ENCODE assay signal across 12 cellular contexts in genomic region chr10:44385423-44385725, GRCh38. TPM values are rescaled to one million over a fixed set of nuclear protein-coding genes. Genes with fewer than 3 reads are reported as not detected.
A peak's percentile ranks its signal among the peaks of the same experiment; 100 is the strongest.
DNase-seq lines count a peak whose midpoint lies in the region; ATAC-seq, FAIRE-seq and TF ChIP-seq lines count a peak whose summit lies in the region.
"Had no signal": no experiment of that assay in that cellular context is flagged by ENCODE, and none has a peak within 500 bp of the region (broad histone marks: within the 10 kb centered on the region; RNA-seq: fewer than 3 reads in every experiment).

No MANE protein-coding gene starts in this region.

- no peaks in the 10 kb centered on the region for H3K27me3 ChIP-seq in liver (ENCODE audit: control insufficient read depth in 4 of 4, insufficient read depth in 4 of 4, low read length in 3 of 4)
- H3K27me3 ChIP-seq in HepG2 (ENCODE audit: control insufficient read depth in 1 of 2, insufficient read depth in 2 of 2, low read length in 2 of 2): peaks cover 3 to 4% of the 10 kb centered on the region in 2 experiments; a peak in 4 of 5 replicates
- peaks cover 57% of the 10 kb centered on the region for H3K27me3 ChIP-seq in ectodermal cell (ENCODE audit: control insufficient read depth, insufficient read depth, low read length, poor library complexity, severe bottlenecking)
- no peaks in the 10 kb centered on the region for H3K27me3 ChIP-seq in uterus
- peaks cover 3% of the 10 kb centered on the region for H3K27me3 ChIP-seq in CD8-positive, alpha-beta memory T cell (ENCODE audit: insufficient read depth, low read length, poor library complexity, severe bottlenecking)

- no peaks in the 10 kb centered on the region for H3K79me2 ChIP-seq in HepG2 (ENCODE audit: insufficient read depth, low read length)

- in situ Hi-C loops in HepG2 (cut with HindIII; ENCODE audit: extremely low pct_ligation_motif_present, low pct_unique_long_range_greater_than_20kb): loop anchor here (5.0 to 10.0 kb wide), 2 partner anchors 501 to 713 kb away; no protein-coding TSS in a partner anchor

- no peak overlapping the region for H3K4me2 ChIP-seq in HepG2 (ENCODE audit: low read depth, low read length)

- H3K36me3 Mint-ChIP-seq in neural crest cell (ENCODE audit: low read depth): no peaks in the 10 kb centered on the region
- no peaks in the 10 kb centered on the region for H3K36me3 Mint-ChIP-seq in CD8-positive, alpha-beta memory T cell
- H3K36me3 Mint-ChIP-seq: activated naive CD4-positive, alpha-beta T cell treated with anti-CD3 and anti-CD28 coated beads, Interleukin-2, amount 50 U/mL, for 24 hours; CD8-positive, alpha-beta T cell had no signal

- H3K36me3 ChIP-seq in liver (ENCODE audit: control insufficient read depth in 4 of 4, insufficient read depth in 3 of 4, low read depth in 1 of 4, low read length in 3 of 4) (no peaks in the 10 kb centered on the region), HepG2 (replicated peaks in 1 of 2; ENCODE audit: control insufficient read depth in 1 of 2, insufficient read depth in 2 of 2, low read length in 2 of 2) (no peaks in the 10 kb centered on the region), ectodermal cell (ENCODE audit: control insufficient read depth, insufficient read depth, low read length) (no peaks in the 10 kb centered on the region), uterus (no peaks in the 10 kb centered on the region)
- no peaks in the 10 kb centered on the region for H3K36me3 ChIP-seq in CD8-positive, alpha-beta memory T cell (ENCODE audit: insufficient read depth, low read length)

- TF ChIP-seq RAD21 in liver (IDR thresholded peaks at IDR 0.05): no peak
- TF ChIP-seq RAD21 in HepG2 (CRISPR knock-in tag; IDR thresholded peaks at IDR 0.05): no peak

- no peak for FAIRE-seq in HepG2 (lab: Jason Lieb, UNC)

- no peak for ATAC-seq in HepG2
- ATAC-seq: CD8-positive, alpha-beta T cell had no signal

- no peak overlapping the region for H3K27ac Mint-ChIP-seq in neural crest cell (ENCODE audit: unreplicated experiment)
- no peak overlapping the region for H3K27ac Mint-ChIP-seq in CD8-positive, alpha-beta memory T cell
- H3K27ac Mint-ChIP-seq: activated naive CD4-positive, alpha-beta T cell treated with anti-CD3 and anti-CD28 coated beads, Interleukin-2, amount 50 U/mL, for 24 hours; CD8-positive, alpha-beta T cell had no signal

- peaks cover 66% of the 10 kb centered on the region for H3K27me3 Mint-ChIP-seq in neural crest cell (ENCODE audit: low read depth)
- H3K27me3 Mint-ChIP-seq in CD8-positive, alpha-beta memory T cell: peaks cover 30 to 35% of the 10 kb centered on the region in 2 donors

- 13% methylated on average over 28 of the region's 28 CpGs for WGBS in liver
- 95% methylated on average over 20 of the region's 28 CpGs for WGBS in HepG2 (ENCODE audit: low lambda C conversion rate)
- WGBS in ectodermal cell, 2 experiments: 3 to 4% methylated on average over 28 of the region's 28 CpGs

- H3K9ac ChIP-seq in liver (ENCODE audit: low read depth in 1 of 2, low read length in 2 of 2) (no peak overlapping the region), HepG2 (ENCODE audit: insufficient read depth, low read depth, low read length) (no peak overlapping the region)

- no peak for TF ChIP-seq CTCF in liver (IDR thresholded peaks at IDR 0.05; ENCODE audit: low read depth, low read length, missing input control)
- no peak for TF ChIP-seq CTCF in HepG2 (CRISPR knock-in tag; IDR thresholded peaks at IDR 0.05)
- no peak for TF ChIP-seq CTCF in neural crest cell (conservative IDR thresholded peaks at IDR 0.05)
- TF ChIP-seq CTCF in uterus (IDR thresholded peaks at IDR 0.05): no peak

- no peak overlapping the region for H2AFZ ChIP-seq in HepG2 (ENCODE audit: low read length)

- no peaks in the 10 kb centered on the region for H4K20me1 ChIP-seq in HepG2 (ENCODE audit: insufficient read depth, low read length)

- TF ChIP-seq POLR2A in HepG2 (IDR thresholded peaks at IDR 0.05; ENCODE audit: insufficient read depth in 1 of 2, low read depth in 2 of 2, low read length in 2 of 2) (no peak), uterus (IDR thresholded peaks at IDR 0.05) (no peak)

- peaks cover 14% of the 10 kb centered on the region for H3K4me1 Mint-ChIP-seq in neural crest cell
- H3K4me1 Mint-ChIP-seq in CD8-positive, alpha-beta memory T cell: peaks cover 2 to 6% (median 4%) of the 10 kb centered on the region in 3 donors

- no TSS peak for BruUV-seq in HepG2 (replicated peaks; lab: Mats Ljungman, UMichigan)

- POLR2A ChIA-PET in HepG2 (lab: Yijun Ruan, JAX): no interaction called here
- POLR2A ChIA-PET in CD8-positive, alpha-beta memory T cell (lab: Charles Lee): no interaction called here

- H3K9me3 Mint-ChIP-seq in neural crest cell: no peaks in the 10 kb centered on the region
- no peaks in the 10 kb centered on the region for H3K9me3 Mint-ChIP-seq in CD8-positive, alpha-beta memory T cell
- H3K9me3 Mint-ChIP-seq: activated naive CD4-positive, alpha-beta T cell treated with anti-CD3 and anti-CD28 coated beads, Interleukin-2, amount 50 U/mL, for 24 hours; CD8-positive, alpha-beta T cell had no signal

- H3K4me1 ChIP-seq in liver (ENCODE audit: control insufficient read depth in 4 of 4, insufficient read depth in 4 of 4, low read length in 3 of 4) (peaks cover 3 to 36% (median 22%) of the 10 kb centered on the region in 4 donors), HepG2 (ENCODE audit: insufficient read depth, low read length) (peaks cover 4% of the 10 kb centered on the region), ectodermal cell (ENCODE audit: control insufficient read depth, insufficient read depth, low read length) (peaks cover 18% of the 10 kb centered on the region), uterus (peaks cover 0 to 12% of the 10 kb centered on the region in 2 donors)
- no peaks in the 10 kb centered on the region for H3K4me1 ChIP-seq in CD8-positive, alpha-beta memory T cell (ENCODE audit: insufficient read depth, low read length)

- H3K9me3 ChIP-seq in liver (ENCODE audit: control insufficient read depth in 4 of 4, low read length in 3 of 4) (no peaks in the 10 kb centered on the region), HepG2 (ENCODE audit: low read length) (no peaks in the 10 kb centered on the region), ectodermal cell (ENCODE audit: control insufficient read depth, low read length) (no peaks in the 10 kb centered on the region), uterus (no peaks in the 10 kb centered on the region)
- no peaks in the 10 kb centered on the region for H3K9me3 ChIP-seq in CD8-positive, alpha-beta memory T cell (ENCODE audit: low read length)

- peak overlapping the region; percentile 85 for H3K4me3 Mint-ChIP-seq in neural crest cell
- peak overlapping the region in 1 of 7 donors; percentile 60 for H3K4me3 Mint-ChIP-seq in CD8-positive, alpha-beta memory T cell

- CTCF ChIA-PET in HepG2 (lab: Yijun Ruan, JAX; ENCODE audit: low intra/inter-chr PET ratio, low total read pairs): no interaction called here
- CTCF ChIA-PET in CD8-positive, alpha-beta memory T cell (lab: Charles Lee): interaction anchor here (2.1 to 2.3 kb wide), 2 partner anchors 695 to 715 kb away, joined by 11 to 24 read pairs; no protein-coding TSS in a partner anchor

- H3K27ac ChIP-seq in liver (ENCODE audit: low read depth in 1 of 2, low read length in 2 of 2): peak overlapping the region; percentile 71 to 72
- H3K27ac ChIP-seq in HepG2 (ENCODE audit: extremely low read length, insufficient read depth, low read length): no peak overlapping the region
- H3K27ac ChIP-seq in ectodermal cell (ENCODE audit: insufficient read depth, low read depth, low read length, poor library complexity, severe bottlenecking): no peak overlapping the region
- H3K27ac ChIP-seq in uterus: peak overlapping the region; percentile 85 to 88
- no peak overlapping the region for H3K27ac ChIP-seq in CD8-positive, alpha-beta memory T cell (ENCODE audit: low read depth, low read length)

- TF ChIP-seq EP300 in HepG2 (IDR thresholded peaks at IDR 0.05; ENCODE audit: low read depth in 2 of 2, low read length in 2 of 2) (no peak), HepG2 (CRISPR knock-in tag; IDR thresholded peaks at IDR 0.05; ENCODE audit: borderline replicate concordance) (no peak)

- intact Hi-C loops in HepG2 (cut with micrococcal nuclease; ENCODE audit: unreplicated experiment) (loop anchor here (10.0 kb wide), 2 partner anchors 461 to 501 kb away; no protein-coding TSS in a partner anchor), uterus (cut with DNase I; ENCODE audit: low total_unique reads) (loop anchor here (10.0 kb wide), 2 partner anchors 469 to 711 kb away; no protein-coding TSS in a partner anchor)

- peak overlapping the region in 2 of 3 donors; percentile 12 to 61 for H3K4me3 ChIP-seq in liver (ENCODE audit: low read depth in 1 of 3, low read length in 3 of 3)
- H3K4me3 ChIP-seq in HepG2 (replicated peaks in 1 of 3; ENCODE audit: insufficient read depth in 1 of 3, low read depth in 2 of 3, low read length in 3 of 3): no peak overlapping the region
- peak overlapping the region; percentile 38 for H3K4me3 ChIP-seq in ectodermal cell (ENCODE audit: insufficient read depth, low read depth, low read length)
- peak overlapping the region; percentile 66 to 77 for H3K4me3 ChIP-seq in uterus
- no peak overlapping the region for H3K4me3 ChIP-seq in CD8-positive, alpha-beta memory T cell (ENCODE audit: low read length)

- DNase-seq in HepG2 (ENCODE audit: low spot score) (no peak), neural crest cell (ENCODE audit: low read depth, low spot score) (no peak), uterus (no peak), UCSD-AML1 (lab: John Stamatoyannopoulos, UW; ENCODE audit: unreplicated experiment) (no peak), NCI-H82 treated with DMSO at 0.1 percent for 48 hours (lab: John Stamatoyannopoulos, UW; ENCODE audit: unreplicated experiment) (no peak)
- no peak for DNase-seq in CD8-positive, alpha-beta memory T cell
- DNase-seq: NCI-H510A treated with DMSO at 0.1 percent for 48 hours, T1000 had no signal

RNA-seq across cellular contexts. Expression of gene CXCL12, which starts 0.5 kb away (rescaled TPM):
- 10 to 100 TPM; 32.4 to 51.1 TPM for total RNA-seq in liver
- 10 to 100 TPM; 23.8 to 66.3 TPM for polyA plus RNA-seq in liver
- total RNA-seq in HepG2 (2016; rRNA removed; fragmentation: Illumina TruSeq; extraction: Trizol): not detected in 2 replicates
- not detected in 2 replicates for total RNA-seq in HepG2 (2016; cell fraction: cytosol; rRNA removed; fragmentation: Illumina TruSeq; extraction: Trizol; ENCODE audit: low read depth)
- not detected in 2 replicates for total RNA-seq in HepG2 (2016; cell fraction: insoluble cytoplasmic fraction; rRNA removed; fragmentation: Illumina TruSeq; extraction: Trizol)
- not detected in 2 replicates for total RNA-seq in HepG2 (2016; cell fraction: membrane; rRNA removed; fragmentation: Illumina TruSeq; extraction: Trizol)
- total RNA-seq in HepG2 (2016; cell fraction: nucleus; rRNA removed; fragmentation: Illumina TruSeq; extraction: Trizol): not detected in 2 replicates
- polyA plus RNA-seq in HepG2 (2011; rRNA removed): not detected in 2 replicates
- polyA plus RNA-seq in HepG2 (2011; cell fraction: cytosol; rRNA removed): 0.05 TPM in 1 of 2 replicates, not detected in the other
- polyA plus RNA-seq in HepG2 (2011; cell fraction: nucleus; rRNA removed): 0.40 TPM in 1 of 2 replicates, not detected in the other
- polyA plus RNA-seq in HepG2 (2012): not detected in 2 replicates
- polyA plus RNA-seq in HepG2 (2016; cell fraction: cytosol; fragmentation: Illumina TruSeq; extraction: Trizol; ENCODE audit: low read depth): not detected in 2 replicates
- polyA plus RNA-seq in HepG2 (2016; cell fraction: insoluble cytoplasmic fraction; fragmentation: Illumina TruSeq; extraction: Trizol; ENCODE audit: low read depth): not detected in 2 replicates
- not detected in 2 replicates for polyA plus RNA-seq in HepG2 (2016; cell fraction: membrane; fragmentation: Illumina TruSeq; extraction: Trizol; ENCODE audit: low read depth)
- polyA plus RNA-seq in HepG2 (2016; cell fraction: nucleus; fragmentation: Illumina TruSeq; extraction: Trizol; ENCODE audit: insufficient read depth, low read depth): not detected in 2 replicates
- not detected in 2 replicates for polyA minus RNA-seq in HepG2 (2011; rRNA and poly(A)+ RNA removed; ENCODE audit: low replicate concordance)
- polyA minus RNA-seq in HepG2 (2011; cell fraction: cytosol; rRNA and poly(A)+ RNA removed): not detected in 2 replicates
- polyA minus RNA-seq in HepG2 (2011; cell fraction: nucleus; rRNA and poly(A)+ RNA removed): not detected in 2 replicates
- 0.85 TPM for polyA plus RNA-seq in ectodermal cell (2013, experiment 1 of 4)
- 1.1 TPM for polyA plus RNA-seq in ectodermal cell (2013, experiment 2 of 4)
- polyA plus RNA-seq in ectodermal cell (2013, experiment 3 of 4): 1.4 TPM
- 2.4 TPM for polyA plus RNA-seq in ectodermal cell (2013, experiment 4 of 4)
- 3.6 and 4.0 TPM in 2 replicates for total RNA-seq in neural crest cell
- 100 to 1,000 TPM in 2 of 4 donors, 10 to 100 TPM in 2; 44.8 to 146 (median 97.5) TPM for total RNA-seq in uterus
- total RNA-seq in CD8-positive, alpha-beta memory T cell: not detected
- not detected for polyA plus RNA-seq in CD8-positive, alpha-beta memory T cell
- total RNA-seq: CD8-positive, alpha-beta T cell had no signal

Comparison
In these comparisons a context has a peak if more than half of its experiments do, and no peak if none do; other contexts are left out.
1. H3K27ac ChIP-seq: peak in liver (2 of 2) and uterus (2 of 2); none in HepG2 (single experiment), ectodermal cell (single experiment) and CD8-positive, alpha-beta memory T cell (single experiment).
2. H3K4me3 ChIP-seq: peak in liver (2 of 3), ectodermal cell (single experiment) and uterus (2 of 2); none in HepG2 (0 of 3) and CD8-positive, alpha-beta memory T cell (single experiment).